Comparison of ENCODE assay signal across 22 cellular contexts in genomic region chr2:224865016-224865415, GRCh38.
DNase-seq lines count a peak whose midpoint lies in the region; ATAC-seq and TF ChIP-seq lines count a peak whose summit lies in the region.
"Had no signal": no experiment of that assay in that cellular context is flagged by ENCODE, and none has a peak within 500 bp of the region (broad histone marks: within the 10 kb centered on the region; RNA-seq: fewer than 3 reads in every experiment).

No MANE protein-coding gene starts in this region.

- no peak for TF ChIP-seq CTCF in AG10803 (conservative IDR thresholded peaks at IDR 0.05; ENCODE audit: low read length)

- H3K9ac ChIP-seq in SK-N-MC (ENCODE audit: insufficient read length), result no peak overlapping the region
- H3K9ac ChIP-seq: BLaER1 had no signal

- no peaks in the 10 kb centered on the region for H3K9me3 ChIP-seq in SK-N-MC (ENCODE audit: low read depth, low read length)
- H3K9me3 ChIP-seq: right atrium auricular region, stomach, tibial nerve had no signal

- no peaks in the 10 kb centered on the region for H3K36me3 ChIP-seq in SK-N-MC (ENCODE audit: insufficient read depth, low read length)
- H3K36me3 ChIP-seq: right atrium auricular region had no signal

- H3K27me3 Mint-ChIP-seq in stimulated activated naive CD8-positive, alpha-beta T cell treated with anti-CD3 and anti-CD28 coated beads, Interleukin-15, amount 100 ng/mL, for 72 hours, result no peaks in the 10 kb centered on the region
- H3K27me3 Mint-ChIP-seq: T-helper 17 cell had no signal

- H3K4me3 ChIP-seq in AG10803 (ENCODE audit: low read length), result no peak overlapping the region
- H3K4me3 ChIP-seq in SK-N-MC, result 0 out of 2 replicates have a peak overlapping the region, but pooled peaks have one; percentile 0
- H3K4me3 ChIP-seq: BLaER1, right atrium auricular region, stomach, tibial nerve had no signal

- no peaks in the 10 kb centered on the region for H3K4me1 Mint-ChIP-seq in stimulated activated naive CD8-positive, alpha-beta T cell treated with anti-CD3 and anti-CD28 coated beads, Interleukin-15, amount 100 ng/mL, for 72 hours

- ATAC-seq in stimulated activated naive CD8-positive, alpha-beta T cell treated with anti-CD3 and anti-CD28 coated beads, Interleukin-15, amount 100 ng/mL, for 72 hours, result no peak
- ATAC-seq: PC-3, T-helper 17 cell had no signal

- peak overlapping the region; percentile 48; the same call in 1 of the 2 replicates for H3K27ac ChIP-seq in SK-N-MC
- H3K27ac ChIP-seq: BLaER1, right atrium auricular region, stomach, tibial nerve had no signal

- H3K4me3 Mint-ChIP-seq in stimulated activated naive CD8-positive, alpha-beta T cell treated with anti-CD3 and anti-CD28 coated beads, Interleukin-15, amount 100 ng/mL, for 72 hours, result no peak overlapping the region
- H3K4me3 Mint-ChIP-seq: T-helper 17 cell had no signal

- peak overlapping the region in 1 of 2 donors; percentile 44 for H3K27ac Mint-ChIP-seq in stimulated activated naive CD8-positive, alpha-beta T cell treated with anti-CD3 and anti-CD28 coated beads, Interleukin-15, amount 100 ng/mL, for 72 hours

- DNase-seq in AG08395 (ENCODE audit: low spot score), result peak; percentile 57
- peak; percentile 68 for DNase-seq in AG10803 (ENCODE audit: low read depth)
- DNase-seq in SK-N-MC (ENCODE audit: low read depth, low spot score), result peak; percentile 50
- peak; percentile 71 for DNase-seq in fibroblast of peridontal ligament (ENCODE audit: extremely low read depth)
- DNase-seq in stimulated activated naive CD8-positive, alpha-beta T cell treated with anti-CD3 and anti-CD28 coated beads, Interleukin-15, amount 100 ng/mL, for 72 hours, result no peak
- DNase-seq in T-helper 1 cell, result no peak
- DNase-seq in RPMI8226, result no peak
- no peak for DNase-seq in A172 (ENCODE audit: low spot score)
- DNase-seq: activated CD4-positive, alpha-beta T cell treated with anti-CD3 and anti-CD28 coated beads, Interleukin-2, amount 50 U/mL, for 48 hours; effector CD8-positive, alpha-beta T cell; kidney; NCI-H2029; nucleus accumbens; PC-3; SHP77 treated with DMSO at 0.1 percent for 48 hours; stimulated activated CD4-positive, alpha-beta T cell treated with anti-CD3 and anti-CD28 coated beads, Interleukin-12 subunit alpha, Interleukin-12 subunit beta, amount 100 ng/mL, for 4 hours; stimulated activated CD4-positive, alpha-beta T cell treated with anti-CD3 and anti-CD28 coated beads, Interleukin-4, amount 100 ng/mL, for 4 hours; stomach; T-helper 17 cell had no signal

- H3K9me3 Mint-ChIP-seq in stimulated activated naive CD8-positive, alpha-beta T cell treated with anti-CD3 and anti-CD28 coated beads, Interleukin-15, amount 100 ng/mL, for 72 hours, result no peaks in the 10 kb centered on the region

Comparison
In these comparisons a context has a peak if more than half of its experiments do, and no peak if none do; other contexts are left out.
1. DNase-seq: peak in AG08395 (single experiment), AG10803 (single experiment), SK-N-MC (single experiment) and fibroblast of peridontal ligament (single experiment); none in stimulated activated naive CD8-positive, alpha-beta T cell treated with anti-CD3 and anti-CD28 coated beads, Interleukin-15, amount 100 ng/mL, for 72 hours (0 of 2), T-helper 1 cell (0 of 5), RPMI8226 (single experiment) and A172 (single experiment).